1 cellular context compared by ENCODE assay signal in genomic region chr13:41402695-41403511, GRCh38.
TF ChIP-seq lines count a peak whose summit lies in the region.

No MANE protein-coding gene starts in this region.

TF ChIP-seq in HEK293, 187 proteins besides CTCF, POLR2A, EP300 and RAD21 (continued from another document):
- TF ChIP-seq, protein P1, sequence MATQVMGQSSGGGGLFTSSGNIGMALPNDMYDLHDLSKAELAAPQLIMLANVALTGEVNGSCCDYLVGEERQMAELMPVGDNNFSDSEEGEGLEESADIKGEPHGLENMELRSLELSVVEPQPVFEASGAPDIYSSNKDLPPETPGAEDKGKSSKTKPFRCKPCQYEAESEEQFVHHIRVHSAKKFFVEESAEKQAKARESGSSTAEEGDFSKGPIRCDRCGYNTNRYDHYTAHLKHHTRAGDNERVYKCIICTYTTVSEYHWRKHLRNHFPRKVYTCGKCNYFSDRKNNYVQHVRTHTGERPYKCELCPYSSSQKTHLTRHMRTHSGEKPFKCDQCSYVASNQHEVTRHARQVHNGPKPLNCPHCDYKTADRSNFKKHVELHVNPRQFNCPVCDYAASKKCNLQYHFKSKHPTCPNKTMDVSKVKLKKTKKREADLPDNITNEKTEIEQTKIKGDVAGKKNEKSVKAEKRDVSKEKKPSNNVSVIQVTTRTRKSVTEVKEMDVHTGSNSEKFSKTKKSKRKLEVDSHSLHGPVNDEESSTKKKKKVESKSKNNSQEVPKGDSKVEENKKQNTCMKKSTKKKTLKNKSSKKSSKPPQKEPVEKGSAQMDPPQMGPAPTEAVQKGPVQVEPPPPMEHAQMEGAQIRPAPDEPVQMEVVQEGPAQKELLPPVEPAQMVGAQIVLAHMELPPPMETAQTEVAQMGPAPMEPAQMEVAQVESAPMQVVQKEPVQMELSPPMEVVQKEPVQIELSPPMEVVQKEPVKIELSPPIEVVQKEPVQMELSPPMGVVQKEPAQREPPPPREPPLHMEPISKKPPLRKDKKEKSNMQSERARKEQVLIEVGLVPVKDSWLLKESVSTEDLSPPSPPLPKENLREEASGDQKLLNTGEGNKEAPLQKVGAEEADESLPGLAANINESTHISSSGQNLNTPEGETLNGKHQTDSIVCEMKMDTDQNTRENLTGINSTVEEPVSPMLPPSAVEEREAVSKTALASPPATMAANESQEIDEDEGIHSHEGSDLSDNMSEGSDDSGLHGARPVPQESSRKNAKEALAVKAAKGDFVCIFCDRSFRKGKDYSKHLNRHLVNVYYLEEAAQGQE (tag by site-specific recombination; IDR thresholded peaks at IDR 0.05), result no peak
- TF ChIP-seq MYNN (tag by site-specific recombination; IDR thresholded peaks at IDR 0.05; ENCODE audit: borderline replicate concordance) (no peak), ZNF830 (tag by site-specific recombination; IDR thresholded peaks at IDR 0.05; ENCODE audit: low read depth) (no peak), ZNF37A (tag by site-specific recombination; IDR thresholded peaks at IDR 0.05) (0 out of 2 replicates have a peak, but pooled peaks have one; percentile 17), ZBTB17 (tag by site-specific recombination; IDR thresholded peaks at IDR 0.05) (0 out of 2 replicates have a peak, but pooled peaks have one; percentile 16), ZNF169 (tag by site-specific recombination; IDR thresholded peaks at IDR 0.05) (no peak), ZNF76 (tag by site-specific recombination; IDR thresholded peaks at IDR 0.05; ENCODE audit: borderline replicate concordance, low read depth) (no peak)
